ENCODE assay signal across 1 cellular context in the genomic region with DNA sequence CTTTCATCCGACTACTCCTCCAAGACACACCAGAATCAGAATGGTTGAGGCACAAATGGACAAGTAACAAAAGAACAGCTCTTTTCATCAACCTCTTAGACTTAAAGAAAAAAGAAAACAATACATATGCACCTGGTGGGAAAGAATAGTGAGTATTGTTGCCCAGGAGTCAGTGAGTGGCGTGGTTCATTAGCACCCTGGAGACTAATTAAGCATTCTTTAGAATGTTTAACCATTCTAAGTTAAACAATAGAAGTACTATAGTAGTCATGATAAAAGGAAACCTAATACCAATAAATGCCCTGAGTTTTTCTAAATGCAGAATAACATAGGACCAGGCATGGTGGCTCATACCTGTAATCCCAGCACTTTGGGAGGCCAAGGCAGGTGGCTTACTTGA.
TF ChIP-seq lines count a peak whose summit lies in the region.

No MANE protein-coding gene starts in this region.

TF ChIP-seq in H1, 55 proteins besides CTCF, POLR2A, EP300 and RAD21:
- TF ChIP-seq NANOG (IDR thresholded peaks at IDR 0.05; ENCODE audit: insufficient read depth, low read depth, low read length, poor library complexity, severe bottlenecking): peak; percentile 72
- TF ChIP-seq CHD7 (IDR thresholded peaks at IDR 0.05; ENCODE audit: insufficient replicate concordance, low read length): peak; percentile 83
- TF ChIP-seq, protein P1, sequence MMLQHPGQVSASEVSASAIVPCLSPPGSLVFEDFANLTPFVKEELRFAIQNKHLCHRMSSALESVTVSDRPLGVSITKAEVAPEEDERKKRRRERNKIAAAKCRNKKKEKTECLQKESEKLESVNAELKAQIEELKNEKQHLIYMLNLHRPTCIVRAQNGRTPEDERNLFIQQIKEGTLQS (IDR thresholded peaks at IDR 0.05; ENCODE audit: insufficient read depth, low read depth, low read length): no peak
- TF ChIP-seq TCF12 (IDR thresholded peaks at IDR 0.05; ENCODE audit: low read depth, low read length): peak; percentile 43; the same call in 1 of the 2 replicates
- TF ChIP-seq SP2 (IDR thresholded peaks at IDR 0.05; ENCODE audit: low read length): no peak
TF ChIP-seq in H1: peak in this region for 3.
